In genomic region chr3:158508481-158508880, GRCh38 we compare ENCODE assay signal across 19 cellular contexts.
DNase-seq lines count a peak whose midpoint lies in the region; ATAC-seq, FAIRE-seq and TF ChIP-seq lines count a peak whose summit lies in the region.
"Had no signal": no experiment of that assay in that cellular context is flagged by ENCODE, and none has a peak within 500 bp of the region (broad histone marks: within the 10 kb centered on the region; RNA-seq: fewer than 3 reads in every experiment).

No MANE protein-coding gene starts in this region.

- ATAC-seq in HG02610 (IDR thresholded peaks at IDR 0.05; ENCODE audit: unreplicated experiment) = no peak
- ATAC-seq in GM21526 (IDR thresholded peaks at IDR 0.05; ENCODE audit: low FRiP score, unreplicated experiment) = no peak
- ATAC-seq: PC-3 had no signal

- no peak overlapping the region for H3K4me3 ChIP-seq in AG04450 (ENCODE audit: low read depth, low read length)
- H3K4me3 ChIP-seq in astrocyte (ENCODE audit: insufficient read depth, low read depth, low read length) = no peak overlapping the region
- no peak overlapping the region for H3K4me3 ChIP-seq in fibroblast of villous mesenchyme (ENCODE audit: low read depth, low read length)
- H3K4me3 ChIP-seq: HAP-1 had no signal

- H3K27ac Mint-ChIP-seq in astrocyte (ENCODE audit: unreplicated experiment) = no peak overlapping the region

- no peaks in the 10 kb centered on the region for H3K9me3 ChIP-seq in AG04450 (ENCODE audit: control insufficient read depth, insufficient read depth, low read length)
- no peaks in the 10 kb centered on the region for H3K9me3 ChIP-seq in astrocyte (ENCODE audit: insufficient read depth, low read depth, low read length)
- H3K9me3 ChIP-seq: HAP-1 had no signal

- no peak overlapping the region for H3K9ac ChIP-seq in astrocyte (ENCODE audit: low read length)

- no peaks in the 10 kb centered on the region for H3K79me2 ChIP-seq in astrocyte (ENCODE audit: insufficient read depth, low read length)

- POLR2A ChIA-PET in AG04450 (lab: Yijun Ruan, JAX) = no interaction called here

- H3K27me3 ChIP-seq in AG04450 (ENCODE audit: control insufficient read depth, insufficient read depth, low read length) (no peaks in the 10 kb centered on the region), astrocyte (ENCODE audit: insufficient read depth, low read length) (no peaks in the 10 kb centered on the region)

- H3K4me2 ChIP-seq in astrocyte (ENCODE audit: low read length) = no peak overlapping the region

- CTCF ChIA-PET in AG04450 (lab: Charles Lee) = no interaction called here

- no peaks in the 10 kb centered on the region for H3K4me1 Mint-ChIP-seq in astrocyte (ENCODE audit: low read depth, unreplicated experiment)
- H3K4me1 Mint-ChIP-seq: CD4-positive, CD25-positive, alpha-beta regulatory T cell had no signal

- no peak overlapping the region for H3K4me3 Mint-ChIP-seq in astrocyte (ENCODE audit: unreplicated experiment)
- H3K4me3 Mint-ChIP-seq: CD4-positive, CD25-positive, alpha-beta regulatory T cell had no signal

- no peak for TF ChIP-seq POLR2A in H54 (IDR thresholded peaks at IDR 0.05; ENCODE audit: low read depth, low read length)

- no peaks in the 10 kb centered on the region for H3K27me3 Mint-ChIP-seq in astrocyte (ENCODE audit: low read depth, unreplicated experiment)
- H3K27me3 Mint-ChIP-seq: CD4-positive, CD25-positive, alpha-beta regulatory T cell had no signal

- H3K4me1 ChIP-seq in astrocyte (ENCODE audit: insufficient read depth, low read length) = no peaks in the 10 kb centered on the region
- H3K4me1 ChIP-seq: HAP-1 had no signal

- no peaks in the 10 kb centered on the region for H3K36me3 ChIP-seq in astrocyte (ENCODE audit: insufficient read depth, low read length)
- H3K36me3 ChIP-seq: HAP-1 had no signal

- DNase-seq in AG04450 (ENCODE audit: low read depth, low spot score) = peak; percentile 32
- DNase-seq in H54 (ENCODE audit: insufficient read length, low spot score) = no peak
- DNase-seq in astrocyte (ENCODE audit: low read depth) = peak; percentile 74
- peak; percentile 71 for DNase-seq in fibroblast of villous mesenchyme (ENCODE audit: low read depth)
- no peak for DNase-seq in DMS153 treated with DMSO at 0.1 percent for 48 hours (lab: John Stamatoyannopoulos, UW; ENCODE audit: unreplicated experiment)
- no peak for DNase-seq in kidney tubule cell (ENCODE audit: low spot score)
- DNase-seq: AML-193; Calu3; CD4-positive, CD25-positive, alpha-beta regulatory T cell; DMS79; NCI-H1436 treated with DMSO at 0.1 percent for 48 hours; NCI-H2081; NCI-H345; PC-3 had no signal

- no peaks in the 10 kb centered on the region for H3K36me3 Mint-ChIP-seq in astrocyte (ENCODE audit: low read depth, unreplicated experiment)

- H4K20me1 ChIP-seq in astrocyte (ENCODE audit: insufficient read depth, low read length) = no peaks in the 10 kb centered on the region

- FAIRE-seq in H54 (lab: Jason Lieb, UNC) (peak; percentile 36), astrocyte (lab: Jason Lieb, UNC) (no peak)
- FAIRE-seq: A204.1, HTR-8/SVneo had no signal

- no peak for TF ChIP-seq CTCF in AG04450 (IDR thresholded peaks at IDR 0.05; ENCODE audit: low read depth, low read length)
- no peak for TF ChIP-seq CTCF in astrocyte (IDR thresholded peaks at IDR 0.05; ENCODE audit: insufficient read depth, low read depth, low read length)
- no peak for TF ChIP-seq CTCF in fibroblast of villous mesenchyme (IDR thresholded peaks at IDR 0.05; ENCODE audit: insufficient read depth, low read depth, low read length)

- no peaks in the 10 kb centered on the region for H3K9me3 Mint-ChIP-seq in astrocyte (ENCODE audit: unreplicated experiment)

- H3K27ac ChIP-seq in AG04450 (ENCODE audit: low read depth, low read length) (no peak overlapping the region), astrocyte (ENCODE audit: low read depth, low read length) (no peak overlapping the region)

- H2AFZ ChIP-seq in astrocyte (ENCODE audit: low read depth, low read length) = no peak overlapping the region

Comparison
In these comparisons a context has a peak if more than half of its experiments do, and no peak if none do; other contexts are left out.
1. DNase-seq: peak in AG04450 (single experiment), astrocyte (single experiment) and fibroblast of villous mesenchyme (single experiment); none in H54 (single experiment), DMS153 treated with DMSO at 0.1 percent for 48 hours (single experiment) and kidney tubule cell (single experiment).